ENCODE assay signal across 11 cellular contexts in genomic region chr6:158356586-158357546, GRCh38. TPM values are rescaled to one million over a fixed set of nuclear protein-coding genes. Genes with fewer than 3 reads are reported as not detected.
DNase-seq lines count a peak whose midpoint lies in the region; ATAC-seq and TF ChIP-seq lines count a peak whose summit lies in the region.
"Had no signal": no experiment of that assay in that cellular context is flagged by ENCODE, and none has a peak within 500 bp of the region (broad histone marks: within the 10 kb centered on the region; RNA-seq: fewer than 3 reads in every experiment).

No MANE protein-coding gene starts in this region.

- H3K18ac ChIP-seq in mesenchymal stem cell (ENCODE audit: low read depth in 1 of 2, low read length in 2 of 2): no peak overlapping the region

- H2AK5ac ChIP-seq in mesenchymal stem cell (ENCODE audit: low read length, severe bottlenecking): no peak overlapping the region

- DNase-seq in GM12865 (ENCODE audit: low read depth) (peak; percentile 44), fibroblast of peridontal ligament (ENCODE audit: extremely low read depth) (peak; percentile 29), EL (no peak), GM10266 (ENCODE audit: extremely low spot score) (no peak), mesenchymal stem cell (no peak), HT-29 (ENCODE audit: low spot score) (no peak)
- DNase-seq: heart left ventricle, MG63 had no signal

- H3K23ac ChIP-seq in mesenchymal stem cell (ENCODE audit: low read length in 2 of 2): no peak overlapping the region

- H2BK120ac ChIP-seq in mesenchymal stem cell (ENCODE audit: low read depth, low read length): no peak overlapping the region

- WGBS in mesenchymal stem cell: 98% methylated on average over 12 of the region's 12 CpGs

- ATAC-seq in GM19455 (IDR thresholded peaks at IDR 0.05; ENCODE audit: unreplicated experiment): peak; percentile 18
- ATAC-seq in HG03439 (IDR thresholded peaks at IDR 0.05; ENCODE audit: unreplicated experiment): peak; percentile 22
- ATAC-seq: heart left ventricle had no signal

- no peaks in the 10 kb centered on the region for H3K36me3 ChIP-seq in mesenchymal stem cell (ENCODE audit: control insufficient read depth in 1 of 2, insufficient read depth in 2 of 2, low read depth in 1 of 2, low read length in 2 of 2)
- H3K36me3 ChIP-seq: heart left ventricle, MG63 had no signal

- H4K91ac ChIP-seq in mesenchymal stem cell (ENCODE audit: low read length): no peak overlapping the region

- no peak overlapping the region for H2BK12ac ChIP-seq in mesenchymal stem cell (ENCODE audit: low read length in 2 of 2)

- H4K8ac ChIP-seq in mesenchymal stem cell (ENCODE audit: low read length): no peak overlapping the region

- H3K4me2 ChIP-seq in mesenchymal stem cell (ENCODE audit: low read length, poor library complexity, severe bottlenecking): no peak overlapping the region

- no peak overlapping the region for H2AFZ ChIP-seq in mesenchymal stem cell (ENCODE audit: low read depth, low read length)

- no peak overlapping the region for H2BK5ac ChIP-seq in mesenchymal stem cell (ENCODE audit: low read depth, low read length, poor library complexity, severe bottlenecking)

- no peak overlapping the region for H3K9ac ChIP-seq in mesenchymal stem cell (ENCODE audit: low read length)

- H3K4me1 ChIP-seq in mesenchymal stem cell (ENCODE audit: control insufficient read depth, insufficient read depth, low read depth, low read length): peaks cover 2% of the 10 kb centered on the region

- H3K4ac ChIP-seq in mesenchymal stem cell (ENCODE audit: low read depth in 1 of 2, low read length in 2 of 2): no peak overlapping the region

- H3K27me3 ChIP-seq in mesenchymal stem cell (ENCODE audit: control insufficient read depth in 1 of 2, insufficient read depth in 1 of 2, low read length in 2 of 2): no peaks in the 10 kb centered on the region
- H3K27me3 ChIP-seq: heart left ventricle, MG63 had no signal

- TF ChIP-seq CTCF in GM12865 (IDR thresholded peaks at IDR 0.05; ENCODE audit: insufficient read depth, low read depth, low read length, missing control alignments): no peak
- TF ChIP-seq CTCF in GM10266 (IDR thresholded peaks at IDR 0.05; ENCODE audit: control insufficient read depth, insufficient read depth, low read depth, missing control alignments): no peak

- no peak overlapping the region for H2BK15ac ChIP-seq in mesenchymal stem cell (ENCODE audit: low read depth, poor library complexity, severe bottlenecking)

- H3K9me3 ChIP-seq in mesenchymal stem cell (ENCODE audit: control insufficient read depth, low read length): no peaks in the 10 kb centered on the region
- H3K9me3 ChIP-seq: heart left ventricle, MG63 had no signal

- no peak overlapping the region for H3K27ac ChIP-seq in mesenchymal stem cell (ENCODE audit: low read length, poor library complexity, severe bottlenecking)
- H3K27ac ChIP-seq: heart left ventricle had no signal

- H3K4me3 ChIP-seq in GM12865 (ENCODE audit: low read depth, low read length) (peak overlapping the region; percentile 39), mesenchymal stem cell (ENCODE audit: insufficient read depth in 1 of 2, low read depth in 1 of 2, low read length in 2 of 2) (no peak overlapping the region)
- H3K4me3 ChIP-seq: heart left ventricle, MG63, skin epidermis had no signal

- no peak overlapping the region for H3K14ac ChIP-seq in mesenchymal stem cell (ENCODE audit: low read length in 2 of 2)

- peaks cover 32% of the 10 kb centered on the region for H3K79me1 ChIP-seq in mesenchymal stem cell (replicated peaks; ENCODE audit: low read length, poor library complexity, severe bottlenecking)

RNA-seq across cellular contexts. Expression of gene TULP4, which starts 44.6 kb away (rescaled TPM):
- 19.5 TPM for polyA plus RNA-seq in mesenchymal stem cell (2013, experiment 1 of 2)
- 17.6 TPM for polyA plus RNA-seq in mesenchymal stem cell (2013, experiment 2 of 2)
- total RNA-seq in HT-29 (2014; rRNA removed; shearing (Covaris generic)): 31.1 and 39.5 TPM in 2 replicates

Comparison
In these comparisons a context has a peak if more than half of its experiments do, and no peak if none do; other contexts are left out.
1. DNase-seq: peak in GM12865 (single experiment) and fibroblast of peridontal ligament (single experiment); none in EL (single experiment), GM10266 (single experiment), mesenchymal stem cell (single experiment) and HT-29 (single experiment).